Comparison of ENCODE assay signal across 9 cellular contexts in the genomic region with DNA sequence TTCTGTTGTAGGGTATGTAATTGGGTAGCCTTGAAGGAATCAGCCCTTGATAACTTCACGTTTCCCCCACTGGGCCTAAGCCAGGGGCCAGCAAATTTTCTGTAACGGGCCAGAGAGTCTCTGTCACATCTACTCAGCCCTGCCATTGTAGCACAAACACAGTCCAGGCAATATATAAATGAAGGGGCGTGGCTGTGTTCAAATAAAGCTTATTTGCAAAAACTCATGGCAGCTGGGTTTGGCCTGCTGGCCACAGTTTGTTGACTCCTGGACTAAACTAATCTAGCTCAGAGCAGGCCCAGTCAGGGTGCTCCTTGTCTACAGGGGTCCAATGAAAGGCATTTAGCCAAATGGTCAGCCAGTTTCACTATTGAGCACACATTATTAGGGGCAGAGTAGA.
DNase-seq lines count a peak whose midpoint lies in the region; ATAC-seq and TF ChIP-seq lines count a peak whose summit lies in the region.
"Had no signal": no experiment of that assay in that cellular context is flagged by ENCODE, and none has a peak within 500 bp of the region (broad histone marks: within the 10 kb centered on the region; RNA-seq: fewer than 3 reads in every experiment).

No MANE protein-coding gene starts in this region.

- no peak overlapping the region for H3K4me3 Mint-ChIP-seq in memory B cell

- H3K27me3 Mint-ChIP-seq in memory B cell: no peaks in the 10 kb centered on the region

- no peak overlapping the region for H3K18ac ChIP-seq in mesenchymal stem cell (ENCODE audit: low read depth in 1 of 2, low read length in 2 of 2)

- no peaks in the 10 kb centered on the region for H3K27me3 ChIP-seq in right atrium auricular region
- no peaks in the 10 kb centered on the region for H3K27me3 ChIP-seq in upper lobe of right lung
- no peaks in the 10 kb centered on the region for H3K27me3 ChIP-seq in mesenchymal stem cell (ENCODE audit: control insufficient read depth in 1 of 2, insufficient read depth in 1 of 2, low read length in 2 of 2)

- H3K4me3 ChIP-seq in right atrium auricular region (no peak overlapping the region), upper lobe of right lung (no peak overlapping the region), mesenchymal stem cell (ENCODE audit: insufficient read depth in 1 of 2, low read depth in 1 of 2, low read length in 2 of 2) (no peak overlapping the region)
- H3K4me3 ChIP-seq: GM23248 had no signal

- H3K9me3 Mint-ChIP-seq in memory B cell: no peaks in the 10 kb centered on the region

- no peak overlapping the region for H3K23ac ChIP-seq in mesenchymal stem cell (ENCODE audit: low read length in 2 of 2)

- H4K91ac ChIP-seq in mesenchymal stem cell (ENCODE audit: low read length): no peak overlapping the region

- no peak overlapping the region for H2BK12ac ChIP-seq in mesenchymal stem cell (ENCODE audit: low read length in 2 of 2)

- H2AFZ ChIP-seq in mesenchymal stem cell (ENCODE audit: low read depth, low read length): no peak overlapping the region
- H2AFZ ChIP-seq: GM23248 had no signal

- H3K36me3 ChIP-seq in right atrium auricular region: no peaks in the 10 kb centered on the region
- H3K36me3 ChIP-seq in upper lobe of right lung: no peaks in the 10 kb centered on the region
- H3K36me3 ChIP-seq in mesenchymal stem cell (ENCODE audit: control insufficient read depth in 1 of 2, insufficient read depth in 2 of 2, low read depth in 1 of 2, low read length in 2 of 2): peaks cover 0 to 9% of the 10 kb centered on the region in 2 experiments

- peaks cover 3% of the 10 kb centered on the region for H3K36me3 Mint-ChIP-seq in memory B cell

- H3K9me3 ChIP-seq in right atrium auricular region (no peaks in the 10 kb centered on the region), upper lobe of right lung (no peaks in the 10 kb centered on the region), mesenchymal stem cell (ENCODE audit: control insufficient read depth, low read length) (no peaks in the 10 kb centered on the region)

- WGBS in mesenchymal stem cell: 87% methylated on average over 3 of the region's 3 CpGs

- no peak overlapping the region for H3K4me2 ChIP-seq in mesenchymal stem cell (ENCODE audit: low read length, poor library complexity, severe bottlenecking)

- H3K27ac Mint-ChIP-seq in memory B cell: peak overlapping the region; percentile 93

- H4K8ac ChIP-seq in mesenchymal stem cell (ENCODE audit: low read length): no peak overlapping the region

- intact Hi-C loops in Right ventricle myocardium superior (cut with DNase I): no loop called here
- intact Hi-C loops in upper lobe of right lung (cut with DNase I): no loop called here

- ATAC-seq in Right ventricle myocardium superior (ENCODE audit: poor library complexity): no peak
- no peak for ATAC-seq in memory B cell (ENCODE audit: low read depth)
- no peak for ATAC-seq in upper lobe of right lung
- ATAC-seq in SK-N-SH treated with all-trans-retinoic acid at 6 μM for 48 hours: no peak

- H2AK5ac ChIP-seq in mesenchymal stem cell (ENCODE audit: low read length, severe bottlenecking): no peak overlapping the region

- H3K27ac ChIP-seq in right atrium auricular region (peak overlapping the region; percentile 79 to 81), upper lobe of right lung (peak overlapping the region; percentile 13), mesenchymal stem cell (ENCODE audit: low read length, poor library complexity, severe bottlenecking) (no peak overlapping the region)
- H3K27ac ChIP-seq: GM23248 had no signal

- no peak overlapping the region for H3K9ac ChIP-seq in mesenchymal stem cell (ENCODE audit: low read length)
- H3K9ac ChIP-seq: GM23248 had no signal

- H3K4ac ChIP-seq in mesenchymal stem cell (ENCODE audit: low read depth in 1 of 2, low read length in 2 of 2): no peak overlapping the region

- H3K4me1 Mint-ChIP-seq in memory B cell: peaks cover 54% of the 10 kb centered on the region

- H2BK120ac ChIP-seq in mesenchymal stem cell (ENCODE audit: low read depth, low read length): no peak overlapping the region

- no peak overlapping the region for H3K14ac ChIP-seq in mesenchymal stem cell (ENCODE audit: low read length in 2 of 2)

- H2BK5ac ChIP-seq in mesenchymal stem cell (ENCODE audit: low read depth, low read length, poor library complexity, severe bottlenecking): no peak overlapping the region

- TF ChIP-seq CTCF in right atrium auricular region (IDR thresholded peaks at IDR 0.05) (no peak), upper lobe of right lung (IDR thresholded peaks at IDR 0.05) (no peak)

- peaks cover 8% of the 10 kb centered on the region for H3K79me1 ChIP-seq in mesenchymal stem cell (replicated peaks; ENCODE audit: low read length, poor library complexity, severe bottlenecking)

- no peak overlapping the region for H2BK15ac ChIP-seq in mesenchymal stem cell (ENCODE audit: low read depth, poor library complexity, severe bottlenecking)

- peaks cover 0 to 41% of the 10 kb centered on the region in 2 donors for H3K4me1 ChIP-seq in right atrium auricular region
- peaks cover 49% of the 10 kb centered on the region for H3K4me1 ChIP-seq in upper lobe of right lung
- peaks cover 20% of the 10 kb centered on the region for H3K4me1 ChIP-seq in mesenchymal stem cell (ENCODE audit: control insufficient read depth, insufficient read depth, low read depth, low read length)

- DNase-seq in right atrium auricular region (ENCODE audit: low spot score) (no peak), Right ventricle myocardium superior (no peak), RPMI8226 (peak; percentile 74), memory B cell (ENCODE audit: low spot score in 2 of 2) (no peak), upper lobe of right lung (no peak), AG20443 (ENCODE audit: low spot score) (no peak), mesenchymal stem cell (no peak)
- DNase-seq: GM23248 had no signal

TF ChIP-seq in SK-N-SH treated with all-trans-retinoic acid at 6 μM for 48 hours, 23 proteins besides CTCF, POLR2A, EP300 and RAD21:
- no peak for TF ChIP-seq SNAI2 (CRISPR knock-in tag; IDR thresholded peaks at IDR 0.05)
- TF ChIP-seq ZNF70 (CRISPR knock-in tag; IDR thresholded peaks at IDR 0.05): no peak
- no peak for TF ChIP-seq ESRRG (CRISPR knock-in tag; IDR thresholded peaks at IDR 0.05)
